In genomic region chr9:136055715-136056545, GRCh38 we compare ENCODE assay signal across 21 cellular contexts. TPM values are rescaled to one million over a fixed set of nuclear protein-coding genes. Genes with fewer than 3 reads are reported as not detected.
A peak's percentile ranks its signal among the peaks of the same experiment; 100 is the strongest.
DNase-seq lines count a peak whose midpoint lies in the region; ATAC-seq and TF ChIP-seq lines count a peak whose summit lies in the region.
"Had no signal": no experiment of that assay in that cellular context is flagged by ENCODE, and none has a peak within 500 bp of the region (broad histone marks: within the 10 kb centered on the region; RNA-seq: fewer than 3 reads in every experiment).

No MANE protein-coding gene starts in this region.

- no peak overlapping the region for H3K14ac ChIP-seq in IMR-90 (replicated peaks; ENCODE audit: low read depth, low read length)

- POLR2A ChIA-PET in IMR-90 (lab: Charles Lee; ENCODE audit: unreplicated experiment) = no interaction called here
- POLR2A ChIA-PET in activated CD4-positive, alpha-beta memory T cell treated with anti-CD3 and anti-CD28 coated beads for 36 hours (lab: Charles Lee) = no interaction called here

- H3K4ac ChIP-seq in IMR-90 (ENCODE audit: low read depth, low read length) = no peak overlapping the region

- H4K91ac ChIP-seq in IMR-90 (ENCODE audit: insufficient read depth, low read depth, low read length) = no peak overlapping the region

- H2AK9ac ChIP-seq in IMR-90 (replicated peaks; ENCODE audit: low read depth, low read length, poor library complexity) = peak overlapping the region; percentile 66

- no peak overlapping the region for H2AK5ac ChIP-seq in IMR-90 (ENCODE audit: low read depth, low read length)

- H3K56ac ChIP-seq in IMR-90 (ENCODE audit: extremely low read depth, insufficient read depth, low read length) = no peak overlapping the region

- H2AFZ ChIP-seq in IMR-90 (replicated peaks; ENCODE audit: low read length, poor library complexity) (no peak overlapping the region), osteoblast (ENCODE audit: low read length) (no peak overlapping the region)
- H2AFZ ChIP-seq: GM23248 had no signal

- no peak for TF ChIP-seq RAD21 in IMR-90 (IDR thresholded peaks at IDR 0.05; ENCODE audit: low read length)

- no peaks in the 10 kb centered on the region for H3K27me3 ChIP-seq in IMR-90 (ENCODE audit: control insufficient read depth, insufficient read depth, low read length)
- no peaks in the 10 kb centered on the region for H3K27me3 ChIP-seq in esophagus muscularis mucosa
- no peaks in the 10 kb centered on the region for H3K27me3 ChIP-seq in osteoblast (ENCODE audit: insufficient read depth, low read length)

- peak; percentile 10 for DNase-seq in NCI-H2227 (lab: John Stamatoyannopoulos, UW; ENCODE audit: unreplicated experiment)
- no peak for DNase-seq in NCI-H2227 treated with DMSO at 0.1 percent for 48 hours (lab: John Stamatoyannopoulos, UW)
- no peak for DNase-seq in IMR-90
- DNase-seq in esophagus muscularis mucosa (ENCODE audit: extremely low spot score) = peak; percentile 68
- peak; percentile 39 for DNase-seq in osteoblast (ENCODE audit: insufficient read length, low spot score, missing footprints)
- DNase-seq in kidney tubule cell (ENCODE audit: low spot score) = no peak
- DNase-seq in activated CD4-positive, alpha-beta memory T cell treated with anti-CD3 and anti-CD28 coated beads for 36 hours = no peak
- DNase-seq in stimulated activated CD4-positive, alpha-beta T cell treated with anti-CD3 and anti-CD28 coated beads, Interleukin-2, amount 100 ng/mL, for 48 hours = no peak
- DNase-seq: activated naive CD4-positive, alpha-beta T cell; CD4-positive, alpha-beta memory T cell; effector CD4-positive, alpha-beta T cell; GM23248; hypothalamus; NCI-H1105 treated with DMSO at 0.1 percent for 48 hours; NCI-H2171 treated with DMSO at 0.1 percent for 48 hours; T-helper 1 cell had no signal

- H3K4me3 Mint-ChIP-seq in activated CD4-positive, alpha-beta memory T cell treated with anti-CD3 and anti-CD28 coated beads for 36 hours = no peak overlapping the region
- H3K4me3 Mint-ChIP-seq: stimulated activated naive CD8-positive, alpha-beta T cell treated with anti-CD3 and anti-CD28 coated beads, Interleukin-15, Interleukin-2, amounts not matched to agents 100 ng/mL and 50 ng/mL, for 24 hours had no signal

- H2BK5ac ChIP-seq in IMR-90 (ENCODE audit: low read depth, low read length, poor library complexity, severe bottlenecking) = no peak overlapping the region

- H3K4me1 ChIP-seq in IMR-90 (ENCODE audit: control insufficient read depth, insufficient read depth, low read length) (peaks cover 29% of the 10 kb centered on the region), esophagus muscularis mucosa (peaks cover 72 to 100% (median 100%) of the 10 kb centered on the region in 4 donors), osteoblast (ENCODE audit: insufficient read depth, low read length) (peaks cover 35% of the 10 kb centered on the region)

- no peaks in the 10 kb centered on the region for H3K9me3 Mint-ChIP-seq in activated CD4-positive, alpha-beta memory T cell treated with anti-CD3 and anti-CD28 coated beads for 36 hours
- H3K9me3 Mint-ChIP-seq: CD4-positive, alpha-beta memory T cell; stimulated activated naive CD8-positive, alpha-beta T cell treated with anti-CD3 and anti-CD28 coated beads, Interleukin-15, Interleukin-2, amounts not matched to agents 100 ng/mL and 50 ng/mL, for 24 hours had no signal

- intact Hi-C loops in IMR-90 (cut with micrococcal nuclease) = no loop called here
- intact Hi-C loops in esophagus muscularis mucosa (cut with DNase I) = no loop called here
- intact Hi-C loops in activated CD4-positive, alpha-beta memory T cell treated with anti-CD3 and anti-CD28 coated beads for 36 hours (cut with micrococcal nuclease) = no loop called here

- WGBS in IMR-90 (ENCODE audit: extremely low coverage in 2 of 2, insufficient read length in 1 of 2), 2 experiments = 79% methylated on average over 5 of the region's 30 CpGs; no CpG with 5 or more reads in 1 of the 2 experiments
- WGBS in esophagus muscularis mucosa = 62% methylated on average over 25 of the region's 30 CpGs

- H3K4me3 ChIP-seq in IMR-90 (ENCODE audit: insufficient read depth, low read depth, low read length) = no peak overlapping the region
- H3K4me3 ChIP-seq in esophagus muscularis mucosa = no peak overlapping the region
- H3K4me3 ChIP-seq in osteoblast (ENCODE audit: insufficient read depth, low read length) = no peak overlapping the region
- H3K4me3 ChIP-seq: GM23248, prostate gland had no signal

- no peak for TF ChIP-seq EP300 in esophagus muscularis mucosa (IDR thresholded peaks at IDR 0.05)

- in situ Hi-C loops in IMR-90 (cut with MboI; ENCODE audit: low sequenced_read_pairs) = no loop called here

- H3K4me2 ChIP-seq in IMR-90 (ENCODE audit: low read depth, low read length) (no peak overlapping the region), osteoblast (ENCODE audit: insufficient read depth, low read length) (no peak overlapping the region)

- H3K27ac ChIP-seq in IMR-90 (ENCODE audit: insufficient read depth, low read length) (no peak overlapping the region), esophagus muscularis mucosa (replicated peaks in 1 of 4) (peak overlapping the region in 1 of 4 donors; percentile 1), osteoblast (ENCODE audit: low read depth, low read length) (no peak overlapping the region)
- H3K27ac ChIP-seq: 22Rv1, GM23248, HL-60, prostate gland had no signal

- no peak overlapping the region for H3K27ac Mint-ChIP-seq in activated CD4-positive, alpha-beta memory T cell treated with anti-CD3 and anti-CD28 coated beads for 36 hours
- H3K27ac Mint-ChIP-seq: stimulated activated naive CD8-positive, alpha-beta T cell treated with anti-CD3 and anti-CD28 coated beads, Interleukin-15, Interleukin-2, amounts not matched to agents 100 ng/mL and 50 ng/mL, for 24 hours had no signal

- peaks cover 3% of the 10 kb centered on the region for H3K27me3 Mint-ChIP-seq in activated CD4-positive, alpha-beta memory T cell treated with anti-CD3 and anti-CD28 coated beads for 36 hours

- no peak overlapping the region for H3K9ac ChIP-seq in IMR-90 (ENCODE audit: low read depth, low read length)
- H3K9ac ChIP-seq: GM23248 had no signal

- dilution Hi-C loops in IMR-90 (cut with HindIII; ENCODE audit: low sequenced_read_pairs, unreplicated experiment) = no loop called here

- no peak overlapping the region for H2BK120ac ChIP-seq in IMR-90 (ENCODE audit: low read depth, low read length)

- no peak for TF ChIP-seq CTCF in IMR-90 (conservative IDR thresholded peaks at IDR 0.05; ENCODE audit: low read depth, low read length)
- no peak for TF ChIP-seq CTCF in esophagus muscularis mucosa (IDR thresholded peaks at IDR 0.05)
- no peak for TF ChIP-seq CTCF in osteoblast (IDR thresholded peaks at IDR 0.05; ENCODE audit: extremely low read depth, low read depth, low read length)

- no peak overlapping the region for H4K8ac ChIP-seq in IMR-90 (ENCODE audit: low read depth in 2 of 2, low read length in 2 of 2)

- no peak overlapping the region for H2BK20ac ChIP-seq in IMR-90 (ENCODE audit: low read depth, low read length)

- H4K20me1 ChIP-seq in IMR-90 (ENCODE audit: insufficient read depth, low read length) = peaks cover 73% of the 10 kb centered on the region
- H4K20me1 ChIP-seq in osteoblast (ENCODE audit: insufficient read depth, low read length) = peaks cover 18% of the 10 kb centered on the region

- CTCF ChIA-PET in IMR-90 (lab: Yijun Ruan, JAX) = no interaction called here
- CTCF ChIA-PET in activated CD4-positive, alpha-beta memory T cell treated with anti-CD3 and anti-CD28 coated beads for 36 hours (lab: Charles Lee) = interaction anchor here (0.5 kb wide), 1 partner anchor 190 kb away, joined by 3 read pairs; no protein-coding TSS in a partner anchor

- H3K23ac ChIP-seq in IMR-90 (ENCODE audit: low read depth, low read length) = no peak overlapping the region

- ATAC-seq in IMR-90 (ENCODE audit: low read depth) = no peak
- ATAC-seq: left lobe of liver had no signal

- no TSS peak for BruUV-seq in IMR-90 (replicated peaks; lab: Mats Ljungman, UMichigan)

- no peak overlapping the region for H4K5ac ChIP-seq in IMR-90 (ENCODE audit: low read depth, low read length)

- H3K36me3 ChIP-seq in IMR-90 (ENCODE audit: control insufficient read depth, insufficient read depth, low read length) (no peaks in the 10 kb centered on the region), esophagus muscularis mucosa (no peaks in the 10 kb centered on the region), osteoblast (ENCODE audit: insufficient read depth, low read length) (no peaks in the 10 kb centered on the region)
- H3K36me3 ChIP-seq: prostate gland had no signal

- H3K79me2 ChIP-seq in osteoblast (ENCODE audit: insufficient read depth, low read length) = peaks cover 75% of the 10 kb centered on the region

- H3K36me3 Mint-ChIP-seq in activated CD4-positive, alpha-beta memory T cell treated with anti-CD3 and anti-CD28 coated beads for 36 hours = no peaks in the 10 kb centered on the region

- H3K18ac ChIP-seq in IMR-90 (ENCODE audit: low read depth, low read length) = no peak overlapping the region

- peaks cover 22% of the 10 kb centered on the region; the same call in 1 of the 2 replicates for H3K9me1 ChIP-seq in IMR-90 (ENCODE audit: insufficient read depth, low read length)

- peaks cover 17% of the 10 kb centered on the region for H3K4me1 Mint-ChIP-seq in activated CD4-positive, alpha-beta memory T cell treated with anti-CD3 and anti-CD28 coated beads for 36 hours (ENCODE audit: low read depth)

- peaks cover 17 to 78% of the 10 kb centered on the region in 2 experiments for H3K79me1 ChIP-seq in IMR-90 (ENCODE audit: low read depth in 1 of 2, low read length in 2 of 2)

- TF ChIP-seq POLR2A in IMR-90 (IDR thresholded peaks at IDR 0.05; ENCODE audit: low read depth, low read length) = no peak
- no peak for TF ChIP-seq POLR2A in esophagus muscularis mucosa (IDR thresholded peaks at IDR 0.05; ENCODE audit: low read depth)

- H3K9me3 ChIP-seq in IMR-90 (ENCODE audit: control insufficient read depth, insufficient read depth, low read length) (no peaks in the 10 kb centered on the region), esophagus muscularis mucosa (no peaks in the 10 kb centered on the region), osteoblast (ENCODE audit: low read depth, low read length) (no peaks in the 10 kb centered on the region)
- H3K9me3 ChIP-seq: prostate gland had no signal

- no peak overlapping the region for H2BK15ac ChIP-seq in IMR-90 (ENCODE audit: low read depth, low read length)

TF ChIP-seq in IMR-90, 13 proteins besides CTCF, POLR2A, EP300 and RAD21 (continues in another document):
- TF ChIP-seq FOS (IDR thresholded peaks at IDR 0.05; ENCODE audit: low read depth, low read length) (no peak), SMC3 (IDR thresholded peaks at IDR 0.05; ENCODE audit: low read depth, low read length) (no peak), RCOR1 (IDR thresholded peaks at IDR 0.05; ENCODE audit: insufficient replicate concordance, low read length) (no peak)

RNA-seq across cellular contexts. Expression of gene NACC2, which starts 39.2 kb away (rescaled TPM):
- 7.9 and 11.1 TPM in 2 replicates for total RNA-seq in IMR-90 (2012; rRNA removed)
- polyA plus RNA-seq in IMR-90 (2012; rRNA removed) = 19.0 and 21.2 TPM in 2 replicates
- polyA plus RNA-seq in IMR-90 (2012; cell fraction: cytosol; rRNA removed) = 16.0 and 22.9 TPM in 2 replicates
- polyA plus RNA-seq in IMR-90 (2012; cell fraction: nucleus; rRNA removed; ENCODE audit: low replicate concordance) = 27.3 and 39.1 TPM in 2 replicates
- total RNA-seq in esophagus muscularis mucosa = 100 to 1,000 TPM in 3 of 4 donors, 10 to 100 TPM in 1; 93.8 to 192 (median 142) TPM
- total RNA-seq in osteoblast = 25.3 and 32.9 TPM in 2 replicates
- total RNA-seq in activated CD4-positive, alpha-beta memory T cell treated with anti-CD3 and anti-CD28 coated beads for 36 hours = 1 to 10 TPM; 8.1 to 8.5 TPM

Comparison
In these comparisons a context has a peak if more than half of its experiments do, and no peak if none do; other contexts are left out.
1. DNase-seq: peak in NCI-H2227 (single experiment), esophagus muscularis mucosa (single experiment) and osteoblast (single experiment); none in NCI-H2227 treated with DMSO at 0.1 percent for 48 hours (single experiment), IMR-90 (single experiment), kidney tubule cell (single experiment), activated CD4-positive, alpha-beta memory T cell treated with anti-CD3 and anti-CD28 coated beads for 36 hours (single experiment) and stimulated activated CD4-positive, alpha-beta T cell treated with anti-CD3 and anti-CD28 coated beads, Interleukin-2, amount 100 ng/mL, for 48 hours (0 of 2).